ENCODE assay signal across 9 cellular contexts in genomic region chr6:7899046-7899888, GRCh38. TPM values are rescaled to one million over a fixed set of nuclear protein-coding genes. Genes with fewer than 3 reads are reported as not detected.
DNase-seq lines count a peak whose midpoint lies in the region; ATAC-seq, FAIRE-seq and TF ChIP-seq lines count a peak whose summit lies in the region.
"Had no signal": no experiment of that assay in that cellular context is flagged by ENCODE, and none has a peak within 500 bp of the region (broad histone marks: within the 10 kb centered on the region; RNA-seq: fewer than 3 reads in every experiment).

No MANE protein-coding gene starts in this region.

- peaks cover 14% of the 10 kb centered on the region for H3K9me1 ChIP-seq in K562 (ENCODE audit: control insufficient read depth, insufficient read depth, low read length)

- ATAC-seq in GM18909 (IDR thresholded peaks at IDR 0.05; ENCODE audit: poor library complexity, unreplicated experiment): peak; percentile 69
- ATAC-seq in HG03175 (IDR thresholded peaks at IDR 0.05; ENCODE audit: unreplicated experiment): peak; percentile 71
- peak; percentile 87 for ATAC-seq in K562
- ATAC-seq in gastrocnemius medialis: no peak

- H3K36me3 ChIP-seq in K562 (ENCODE audit: control insufficient read depth, insufficient read depth, low read length) (peaks cover 96% of the 10 kb centered on the region), neural cell (ENCODE audit: insufficient read depth, low read length) (peaks cover 6% of the 10 kb centered on the region), gastrocnemius medialis (peaks cover 0 to 79% of the 10 kb centered on the region in 2 donors)

- H4K20me1 ChIP-seq in K562 (replicated peaks; ENCODE audit: control insufficient read depth, insufficient read depth, low read length) (peaks cover 59% of the 10 kb centered on the region), neural cell (ENCODE audit: insufficient read depth) (no peaks in the 10 kb centered on the region)

- POLR2A ChIA-PET in K562 (lab: Yijun Ruan, JAX): interaction anchor here (0.7 to 2.4 kb wide), 7 partner anchors 9 to 139 kb away, joined by 3 to 29 read pairs (median 5); partner anchors contain the start of gene TXNDC5

- 23% methylated on average over 5 of the region's 6 CpGs for WGBS in K562 (ENCODE audit: insufficient coverage, low coverage, missing lambda C conversion rate)

- intact Hi-C loops in K562 (cut with micrococcal nuclease): loop anchor here (1.0 to 5.0 kb wide), 4 partner anchors 76 to 320 kb away; partner anchors contain the start of gene BLOC1S5
- intact Hi-C loops in gastrocnemius medialis (cut with DNase I; ENCODE audit: low total_unique reads): no loop called here

- H3K9ac ChIP-seq in K562 (ENCODE audit: insufficient read depth in 1 of 2, low read depth in 2 of 2, low read length in 2 of 2) (no peak overlapping the region), neural cell (ENCODE audit: low read length) (no peak overlapping the region)

- H3K9me2 ChIP-seq in neural cell (ENCODE audit: insufficient read depth, low read length): no peaks in the 10 kb centered on the region

- H3K4me3 ChIP-seq in K562 (no peak overlapping the region), neural cell (ENCODE audit: low read length) (no peak overlapping the region), gastrocnemius medialis (no peak overlapping the region)

- no peaks in the 10 kb centered on the region for H3K9me3 ChIP-seq in K562 (replicated peaks; ENCODE audit: control insufficient read depth, insufficient read depth, low read depth, low read length)
- H3K9me3 ChIP-seq in neural cell (ENCODE audit: low read length): no peaks in the 10 kb centered on the region
- H3K9me3 ChIP-seq in gastrocnemius medialis: no peaks in the 10 kb centered on the region

- in situ Hi-C loops in K562 (cut with MboI): no loop called here
- in situ Hi-C loops in gastrocnemius medialis (cut with MboI; ENCODE audit: low sequenced_read_pairs in 4 of 4): no loop called here

- no TSS peak for BruUV-seq in K562 (replicated peaks; lab: Mats Ljungman, UMichigan)

- no peaks in the 10 kb centered on the region for H3K27me3 ChIP-seq in K562 (ENCODE audit: control insufficient read depth in 2 of 2, insufficient read depth in 2 of 2, low read length in 2 of 2)
- H3K27me3 ChIP-seq in neural cell (ENCODE audit: insufficient read depth, low read depth, low read length): no peaks in the 10 kb centered on the region
- H3K27me3 ChIP-seq in gastrocnemius medialis: no peaks in the 10 kb centered on the region

- no peak for TF ChIP-seq POLR2A in K562 (conservative IDR thresholded peaks at IDR 0.05)
- TF ChIP-seq POLR2A in gastrocnemius medialis (IDR thresholded peaks at IDR 0.05): no peak

- H3K4me1 ChIP-seq in K562 (replicated peaks in 1 of 2; ENCODE audit: control insufficient read depth in 2 of 2, insufficient read depth in 2 of 2, low read length in 2 of 2) (peaks cover 5 to 34% of the 10 kb centered on the region in 2 experiments), gastrocnemius medialis (peaks cover 18 to 22% of the 10 kb centered on the region in 2 donors)

- TF ChIP-seq RAD21 in K562 (CRISPR knock-in tag; conservative IDR thresholded peaks at IDR 0.05 in 1 of 2, IDR thresholded peaks at IDR 0.05 in 1 of 2) (peak; percentile 89 to 93), neural cell (conservative IDR thresholded peaks at IDR 0.05) (peak; percentile 43)

- TF ChIP-seq EP300 in K562 (IDR thresholded peaks at IDR 0.05; ENCODE audit: low read length) (peak; percentile 97), neural cell (conservative IDR thresholded peaks at IDR 0.05; ENCODE audit: poor library complexity, severe bottlenecking) (no peak)

- H3F3A ChIP-seq in neural cell (ENCODE audit: insufficient read depth, low read length, poor library complexity, severe bottlenecking): no peaks in the 10 kb centered on the region

- CTCF ChIA-PET in K562 (lab: Yijun Ruan, JAX; ENCODE audit: low intra/inter-chr PET ratio): interaction anchor here (0.9 to 2.1 kb wide), 3 partner anchors 93 to 320 kb away, joined by 4 to 12 read pairs (median 11); no protein-coding TSS in a partner anchor

- H3K27ac ChIP-seq in K562 (ENCODE audit: extremely low read depth, low read depth, low read length) (peak overlapping the region; percentile 66; the same call in 2 of the 3 replicates), neural cell (ENCODE audit: low read length) (no peak overlapping the region), gastrocnemius medialis (peak overlapping the region in 1 of 4 donors; percentile 60)

- H3K4me2 ChIP-seq in K562 (ENCODE audit: insufficient read depth, low read length) (peak overlapping the region; percentile 23; the same call in 1 of the 2 replicates), neural cell (ENCODE audit: low read length) (no peak overlapping the region)

- H2AFZ ChIP-seq in K562 (ENCODE audit: low read depth, low read length) (no peak overlapping the region), neural cell (ENCODE audit: low read depth, low read length) (no peak overlapping the region)

- FAIRE-seq in K562 (lab: Jason Lieb, UNC): peak; percentile 91
- FAIRE-seq: astrocyte had no signal

- DNase-seq in K562 (ENCODE audit: extremely low read depth in 1 of 4, low spot score in 3 of 4): peak; percentile 44 to 83 (median 66)
- no peak for DNase-seq in activated CD4-positive, CD25-positive, alpha-beta regulatory T cell (lab: John Stamatoyannopoulos, UW)
- no peak for DNase-seq in LoVo (ENCODE audit: low spot score)
- no peak for DNase-seq in NOMO-1 treated with dmso at 0.1 percent for 144 hours (lab: John Stamatoyannopoulos, UW; ENCODE audit: unreplicated experiment)
- no peak for DNase-seq in gastrocnemius medialis

- peak; percentile 53 to 79 (median 56); a peak in 5 of 6 replicates for TF ChIP-seq CTCF in K562 (IDR thresholded peaks at IDR 0.05 in 2 of 3, conservative IDR thresholded peaks at IDR 0.05 in 1 of 3; ENCODE audit: insufficient read depth in 2 of 3, low read depth in 1 of 3, low read length in 3 of 3)
- peak; percentile 34 for TF ChIP-seq CTCF in neural cell (IDR thresholded peaks at IDR 0.05; ENCODE audit: poor library complexity, severe bottlenecking)
- no peak for TF ChIP-seq CTCF in gastrocnemius medialis (IDR thresholded peaks at IDR 0.05 in 4 of 5, conservative IDR thresholded peaks at IDR 0.05 in 1 of 5)

- peaks cover 15% of the 10 kb centered on the region; the same call in 2 of the 3 replicates for H3K79me2 ChIP-seq in K562 (ENCODE audit: control insufficient read depth, insufficient read depth, low read length)
- H3K79me2 ChIP-seq in neural cell (replicated peaks; ENCODE audit: insufficient read depth, low read length): no peaks in the 10 kb centered on the region

TF ChIP-seq in K562, 482 proteins besides CTCF, POLR2A, EP300 and RAD21 (continues in another document):
- TF ChIP-seq GATAD2A (IDR thresholded peaks at IDR 0.05) (no peak), CC2D1A (IDR thresholded peaks at IDR 0.05) (peak; percentile 92; the same call in 1 of the 2 replicates), SREBF2 (CRISPR knock-in tag; IDR thresholded peaks at IDR 0.05) (no peak), ZNF668 (CRISPR knock-in tag; IDR thresholded peaks at IDR 0.05) (0 out of 2 replicates have a peak, but pooled peaks have one; percentile 37), NCOA4 (IDR thresholded peaks at IDR 0.05; ENCODE audit: partially characterized antibody) (no peak), TBP (optimal IDR thresholded peaks at IDR 0.05; ENCODE audit: low read depth, low read length) (no peak), FOXM1 (IDR thresholded peaks at IDR 0.05; ENCODE audit: low read depth) (peak; percentile 92), FOXM1 (CRISPR knock-in tag; IDR thresholded peaks at IDR 0.05; ENCODE audit: low read depth) (no peak), MYNN (IDR thresholded peaks at IDR 0.05) (no peak), MYNN (CRISPR knock-in tag; IDR thresholded peaks at IDR 0.05) (no peak)

TF ChIP-seq in neural cell, 6 proteins besides CTCF, POLR2A, EP300 and RAD21:
- TF ChIP-seq TAF1 (IDR thresholded peaks at IDR 0.05; ENCODE audit: low read depth): no peak
- peak; percentile 46 for TF ChIP-seq SMC3 (conservative IDR thresholded peaks at IDR 0.05; ENCODE audit: poor library complexity)
- TF ChIP-seq EZH2 (IDR thresholded peaks at IDR 0.05; ENCODE audit: borderline replicate concordance, insufficient read depth, low read length, poor library complexity, severe bottlenecking): no peak

RNA-seq across cellular contexts. Expression of gene TXNDC5, which starts 11.3 kb away (rescaled TPM):
- 113 and 119 TPM in 2 replicates for total RNA-seq in K562 (2011; cell fraction: chromatin; rRNA removed; ENCODE audit: low replicate concordance)
- total RNA-seq in K562 (2011; cell fraction: nucleolus; rRNA removed): 126 TPM in 2 replicates
- 204 and 291 TPM in 2 replicates for total RNA-seq in K562 (2011; cell fraction: nucleoplasm; rRNA removed)
- total RNA-seq in K562 (2014; rRNA removed) (136 and 163 TPM in 2 replicates), K562 (2014; rRNA removed; fragmentation: Illumina TruSeq; extraction: Trizol) (133 and 142 TPM in 2 replicates), K562 (2015; rRNA removed; fragmentation: Illumina TruSeq; extraction: Trizol) (145 and 151 TPM in 2 replicates), K562 (2021) (137 and 139 TPM in 2 replicates), gastrocnemius medialis (10 to 100 TPM; 29.9 to 43.3 (median 38.8) TPM)
- polyA plus RNA-seq in K562 (2011; rRNA removed) (148 and 164 TPM in 2 replicates), K562 (2014; fragmentation: Illumina TruSeq; extraction: Trizol) (146 and 156 TPM in 2 replicates), K562 (2014; fragmentation: Nextera tagmentation; extraction: Ambion mirVana) (10 to 100 TPM; 33.9 to 44.0 TPM), K562 (2014; rRNA removed) (101 and 125 TPM in 2 replicates), neural cell (34.9 and 37.7 TPM in 2 replicates)
- 93.6 and 158 TPM in 2 replicates for polyA plus RNA-seq in K562 (2011; cell fraction: cytosol; rRNA removed)
- polyA plus RNA-seq in K562 (2011; cell fraction: nucleus; rRNA removed): 77.6 and 108 TPM in 2 replicates
- 111 and 153 TPM in 2 replicates for polyA plus RNA-seq in K562 (2012)
- 135 and 149 TPM in 2 replicates for polyA minus RNA-seq in K562 (2011; rRNA and poly(A)+ RNA removed)
- 72.4 and 78.1 TPM in 2 replicates for polyA minus RNA-seq in K562 (2011; cell fraction: cytosol; rRNA and poly(A)+ RNA removed)
- polyA minus RNA-seq in K562 (2011; cell fraction: nucleus; rRNA and poly(A)+ RNA removed): 27.7 and 54.0 TPM in 2 replicates
- polyA minus RNA-seq in neural cell: 30.9 and 34.7 TPM in 2 replicates

Comparison
In these comparisons a context has a peak if more than half of its experiments do, and no peak if none do; other contexts are left out.
1. ATAC-seq: peak in GM18909 (single experiment), HG03175 (single experiment) and K562 (single experiment); none in gastrocnemius medialis (0 of 2).
2. DNase-seq: peak in K562 (4 of 4); none in activated CD4-positive, CD25-positive, alpha-beta regulatory T cell (0 of 4), LoVo (single experiment), NOMO-1 treated with dmso at 0.1 percent for 144 hours (single experiment) and gastrocnemius medialis (0 of 2).
3. CTCF ChIP-seq: peak in K562 (3 of 3) and neural cell (single experiment); none in gastrocnemius medialis (0 of 5).